23 cellular contexts compared by ENCODE assay signal in the genomic region with DNA sequence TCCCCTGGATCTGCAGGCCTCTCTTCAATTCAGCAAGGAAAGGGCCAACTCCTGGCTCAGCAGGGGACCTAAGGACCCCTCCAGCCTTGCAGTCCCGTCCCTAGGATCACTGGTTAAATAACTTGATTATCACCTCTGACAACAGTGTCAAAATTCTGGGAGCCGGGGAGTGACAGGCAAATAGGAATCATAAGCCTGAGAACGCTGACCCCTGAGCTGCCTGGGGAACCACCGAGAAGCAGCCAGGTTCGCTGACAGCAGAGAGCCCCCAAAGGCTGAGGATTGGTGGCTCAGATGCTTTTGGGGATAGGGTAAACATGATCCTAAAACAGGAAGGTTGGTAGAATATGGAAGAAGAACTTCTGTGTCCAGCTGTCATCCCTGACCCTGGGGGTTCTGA. TPM values are rescaled to one million over a fixed set of nuclear protein-coding genes. Genes with fewer than 3 reads are reported as not detected.
DNase-seq lines count a peak whose midpoint lies in the region; ATAC-seq, FAIRE-seq and TF ChIP-seq lines count a peak whose summit lies in the region.
"Had no signal": no experiment of that assay in that cellular context is flagged by ENCODE, and none has a peak within 500 bp of the region (broad histone marks: within the 10 kb centered on the region; RNA-seq: fewer than 3 reads in every experiment).

No MANE protein-coding gene starts in this region.

- TF ChIP-seq CTCF in A673 (conservative IDR thresholded peaks at IDR 0.05; ENCODE audit: low read depth, low read length) (no peak), Loucy (conservative IDR thresholded peaks at IDR 0.05; ENCODE audit: low read length) (no peak), kidney (IDR thresholded peaks at IDR 0.05; ENCODE audit: borderline replicate concordance, extremely low read depth, insufficient read depth) (no peak), gastrocnemius medialis (IDR thresholded peaks at IDR 0.05 in 4 of 5, conservative IDR thresholded peaks at IDR 0.05 in 1 of 5) (no peak), vagina (IDR thresholded peaks at IDR 0.05) (no peak)

- in situ Hi-C loops in gastrocnemius medialis (cut with MboI; ENCODE audit: low sequenced_read_pairs in 4 of 4), result no loop called here

- no peak overlapping the region for H2AFZ ChIP-seq in Loucy (ENCODE audit: low read length)

- TF ChIP-seq POLR2A in gastrocnemius medialis (IDR thresholded peaks at IDR 0.05), result no peak
- TF ChIP-seq POLR2A in vagina (IDR thresholded peaks at IDR 0.05), result no peak

- H3K9ac ChIP-seq in Loucy (ENCODE audit: low read depth, low read length, poor library complexity, severe bottlenecking), result peak overlapping the region; percentile 25
- H3K9ac ChIP-seq in kidney (ENCODE audit: low read length in 2 of 2), result no peak overlapping the region

- BruUV-seq in A673 (replicated peaks; lab: Mats Ljungman, UMichigan), result no TSS peak

- H3K9me3 ChIP-seq in A673 (ENCODE audit: low read depth, low read length, poor library complexity, severe bottlenecking), result no peaks in the 10 kb centered on the region
- no peaks in the 10 kb centered on the region for H3K9me3 ChIP-seq in Loucy (ENCODE audit: insufficient read depth, low read depth, low read length)
- H3K9me3 ChIP-seq in kidney (ENCODE audit: control insufficient read depth in 1 of 2, low read length in 2 of 2), result no peaks in the 10 kb centered on the region
- no peaks in the 10 kb centered on the region for H3K9me3 ChIP-seq in gastrocnemius medialis
- no peaks in the 10 kb centered on the region for H3K9me3 ChIP-seq in vagina

- H3K4me3 ChIP-seq in A673 (ENCODE audit: low read depth, low read length, poor library complexity, severe bottlenecking) (no peak overlapping the region), Loucy (ENCODE audit: low read length, poor library complexity, severe bottlenecking) (no peak overlapping the region), kidney (ENCODE audit: low read length in 2 of 2) (no peak overlapping the region), gastrocnemius medialis (peak overlapping the region in 2 of 4 donors; percentile 40 to 48), vagina (no peak overlapping the region)

- no peak for ATAC-seq in gastrocnemius medialis

- FAIRE-seq in kidney (lab: Jason Lieb, UNC), result no peak
- FAIRE-seq: A204.1, GM12892, H54, HTR-8/SVneo had no signal

- H3F3A ChIP-seq in Loucy (ENCODE audit: low read depth), result no peaks in the 10 kb centered on the region

- H3K9me2 ChIP-seq in Loucy (replicated peaks; ENCODE audit: low read depth, low read length), result no peaks in the 10 kb centered on the region

- no peaks in the 10 kb centered on the region for H3K36me3 ChIP-seq in A673 (ENCODE audit: insufficient read depth, low read length, poor library complexity, severe bottlenecking)
- no peaks in the 10 kb centered on the region for H3K36me3 ChIP-seq in Loucy (ENCODE audit: insufficient read depth, low read length)
- H3K36me3 ChIP-seq in kidney (ENCODE audit: control insufficient read depth in 1 of 2, insufficient read depth in 2 of 2, low read length in 2 of 2), result no peaks in the 10 kb centered on the region
- no peaks in the 10 kb centered on the region for H3K36me3 ChIP-seq in gastrocnemius medialis
- no peaks in the 10 kb centered on the region for H3K36me3 ChIP-seq in vagina

- H4K20me1 ChIP-seq in Loucy (ENCODE audit: insufficient read depth, low read length, poor library complexity, severe bottlenecking), result no peaks in the 10 kb centered on the region

- H3K79me2 ChIP-seq in Loucy (ENCODE audit: insufficient read depth, low read length), result no peaks in the 10 kb centered on the region

- H3K27ac ChIP-seq in A673 (ENCODE audit: low read depth, low read length, poor library complexity, severe bottlenecking) (peak overlapping the region; percentile 42), kidney (ENCODE audit: low read depth in 2 of 2, low read length in 2 of 2) (no peak overlapping the region), gastrocnemius medialis (peak overlapping the region; percentile 95 to 99 (median 98)), vagina (no peak overlapping the region)
- H3K27ac ChIP-seq: HL-60 had no signal

- intact Hi-C loops in A673 (cut with micrococcal nuclease; ENCODE audit: unreplicated experiment) (no loop called here), kidney (cut with DNase I) (no loop called here), gastrocnemius medialis (cut with DNase I; ENCODE audit: low total_unique reads) (loop anchor here (10.0 kb wide), 1 partner anchor 1335 kb away; no protein-coding TSS in a partner anchor), vagina (cut with DNase I) (no loop called here)

- DNase-seq in A673 (ENCODE audit: low spot score), result no peak
- DNase-seq in kidney, result peak; percentile 23
- peak in 1 of 2 donors; percentile 11 for DNase-seq in gastrocnemius medialis
- no peak for DNase-seq in vagina (ENCODE audit: extremely low spot score in 2 of 2)
- no peak for DNase-seq in SKM-1 (lab: John Stamatoyannopoulos, UW; ENCODE audit: unreplicated experiment)
- no peak for DNase-seq in MV-4-11 (lab: John Stamatoyannopoulos, UW)
- DNase-seq in T-helper 2 cell, result no peak
- DNase-seq: COR-L47, NCI-H2029, NCI-H2171, NCI-H446, NCI-H748 treated with DMSO at 0.1 percent for 48 hours, OCI-M1 had no signal

- H3K27me3 ChIP-seq in A673 (replicated peaks; ENCODE audit: insufficient read depth, low read depth, low read length, poor library complexity) (no peaks in the 10 kb centered on the region), Loucy (ENCODE audit: insufficient read depth, low read length, poor library complexity, severe bottlenecking) (no peaks in the 10 kb centered on the region), gastrocnemius medialis (no peaks in the 10 kb centered on the region), vagina (no peaks in the 10 kb centered on the region)

- no peak overlapping the region for H3K4me2 ChIP-seq in Loucy (ENCODE audit: low read depth, low read length, poor library complexity, severe bottlenecking)

- H3K4me1 ChIP-seq in A673 (ENCODE audit: insufficient read depth, low read length, poor library complexity, severe bottlenecking) (peaks cover 33% of the 10 kb centered on the region), Loucy (ENCODE audit: insufficient read depth, low read length, poor library complexity, severe bottlenecking) (peaks cover 34% of the 10 kb centered on the region), kidney (ENCODE audit: control insufficient read depth in 1 of 2, insufficient read depth in 1 of 2, low read depth in 1 of 2, low read length in 2 of 2) (no peaks in the 10 kb centered on the region), gastrocnemius medialis (peaks cover 84 to 95% of the 10 kb centered on the region in 2 donors), vagina (peaks cover 20% of the 10 kb centered on the region)

- CTCF ChIA-PET in A673 (lab: Charles Lee), result no interaction called here

- POLR2A ChIA-PET in A673 (lab: Charles Lee; ENCODE audit: low non-redundant PET), result no interaction called here

RNA-seq across cellular contexts. Expression of a gene that starts 17.5 kb away (rescaled TPM):
- total RNA-seq in A673 (2021) (88.9 and 99.6 TPM in 2 replicates), kidney (471 TPM), gastrocnemius medialis (100 to 1,000 TPM; 407 to 670 (median 484) TPM), vagina (216 TPM)
- 44.8 TPM for polyA plus RNA-seq in kidney (ENCODE audit: insufficient read depth, low read depth, low replicate concordance)
- polyA plus RNA-seq: IgD-negative memory B cell had no signal

RNA-seq across cellular contexts. Expression of a gene that starts 48.8 kb away (rescaled TPM):
- 0.26 and 1.3 TPM in 2 replicates for total RNA-seq in A673 (2021)
- total RNA-seq in kidney, result 0.69 TPM
- not detected for polyA plus RNA-seq in kidney (ENCODE audit: insufficient read depth, low read depth, low replicate concordance)
- total RNA-seq in gastrocnemius medialis, result under 1 TPM in 1 of 4 donors, not detected in 3; 0.25 TPM
- not detected for total RNA-seq in vagina
- total RNA-seq: Daoy, LHCN-M2, RPMI7951 had no signal

Comparison
In these comparisons a context has a peak if more than half of its experiments do, and no peak if none do; other contexts are left out.
1. H3K27ac ChIP-seq: peak in A673 (single experiment) and gastrocnemius medialis (4 of 4); none in kidney (0 of 2) and vagina (single experiment).